13 cellular contexts compared by ENCODE assay signal in the genomic region with DNA sequence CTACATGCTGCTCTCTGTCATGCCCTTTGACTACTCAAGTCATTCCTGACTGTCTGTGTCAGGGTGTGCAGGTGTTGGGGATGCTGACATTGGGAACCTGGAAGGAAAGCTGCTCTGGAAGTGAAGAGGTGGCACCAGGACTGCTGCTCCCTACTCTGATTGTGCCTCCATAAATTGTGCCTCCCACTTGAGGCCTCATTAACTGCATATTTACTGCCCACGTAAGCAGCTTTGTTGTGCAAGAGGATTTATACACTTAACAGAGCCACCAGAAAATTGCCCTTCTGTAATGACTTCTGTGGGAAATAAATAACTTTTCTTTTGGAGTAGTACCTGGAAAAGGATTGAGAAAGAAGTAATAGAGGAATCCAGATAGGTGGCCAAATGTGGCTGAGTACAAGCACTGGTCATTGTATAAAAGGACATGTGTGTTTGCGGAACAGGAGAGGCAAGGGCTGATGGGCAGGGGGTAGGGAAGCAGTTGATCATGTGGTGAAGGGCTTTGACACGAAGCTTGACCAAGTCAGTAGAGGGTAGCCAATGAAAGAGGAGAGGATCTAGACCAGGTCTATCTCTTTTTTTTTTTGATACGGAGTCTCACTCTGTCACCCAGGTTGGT.
"Had no signal": no experiment of that assay in that cellular context is flagged by ENCODE, and none has a peak within 500 bp of the region (broad histone marks: within the 10 kb centered on the region; RNA-seq: fewer than 3 reads in every experiment).

No MANE protein-coding gene starts in this region.

- H3K36me3 ChIP-seq: brain microvascular endothelial cell, esophagus muscularis mucosa, left ventricle myocardium inferior had no signal

- H3K27me3 ChIP-seq: brain microvascular endothelial cell, esophagus muscularis mucosa had no signal

- H3K9ac ChIP-seq: parathyroid adenoma had no signal

- H3K9me3 ChIP-seq: esophagus muscularis mucosa, left ventricle myocardium inferior had no signal

- H2AFZ ChIP-seq: parathyroid adenoma had no signal

- DNase-seq: activated T-cell treated with anti-CD3 and anti-CD28 coated beads, Interleukin-2, amount 50 U/mL, for 1 hour; brain microvascular endothelial cell; cerebellar nuclear complex; glutamatergic neuron; left ventricle myocardium inferior; mesendoderm; retina; stimulated activated naive CD4-positive, alpha-beta T cell; SW 1271; trophoblast cell had no signal

- H3K27ac ChIP-seq: brain microvascular endothelial cell, esophagus muscularis mucosa, left ventricle myocardium inferior, parathyroid adenoma had no signal

- H3K79me2 ChIP-seq: parathyroid adenoma had no signal

- ATAC-seq: activated CD4-positive, CD25-positive, alpha-beta regulatory T cell treated with anti-CD3 and anti-CD28 coated beads, Interleukin-2, amount 50 U/mL, for 24 hours had no signal

- H3K4me3 ChIP-seq: esophagus muscularis mucosa, left ventricle myocardium inferior had no signal

- H3K4me1 ChIP-seq: esophagus muscularis mucosa had no signal
